In genomic region chr7:744854-745430, GRCh38 we compare ENCODE assay signal across 22 cellular contexts. TPM values are rescaled to one million over a fixed set of nuclear protein-coding genes. Genes with fewer than 3 reads are reported as not detected.
DNase-seq lines count a peak whose midpoint lies in the region; ATAC-seq, FAIRE-seq and TF ChIP-seq lines count a peak whose summit lies in the region.
"Had no signal": no experiment of that assay in that cellular context is flagged by ENCODE, and none has a peak within 500 bp of the region (broad histone marks: within the 10 kb centered on the region; RNA-seq: fewer than 3 reads in every experiment).

No MANE protein-coding gene starts in this region.

- TF ChIP-seq POLR2A in GM12878 (IDR thresholded peaks at IDR 0.05; ENCODE audit: low read depth, low read length) (no peak), sigmoid colon (IDR thresholded peaks at IDR 0.05) (no peak)

- no peak overlapping the region for H2AFZ ChIP-seq in GM12878 (ENCODE audit: control insufficient read depth, low read depth, low read length)
- H2AFZ ChIP-seq in mesenchymal stem cell (ENCODE audit: low read depth, low read length) = no peak overlapping the region
- H2AFZ ChIP-seq: GM23248 had no signal

- no peak overlapping the region for H2BK12ac ChIP-seq in mesenchymal stem cell (ENCODE audit: low read length in 2 of 2)

- no peaks in the 10 kb centered on the region for H3K27me3 ChIP-seq in GM12878 (replicated peaks in 1 of 2; ENCODE audit: control insufficient read depth in 2 of 2, insufficient read depth in 2 of 2, low read length in 1 of 2)
- no peaks in the 10 kb centered on the region for H3K27me3 ChIP-seq in mesenchymal stem cell (ENCODE audit: control insufficient read depth in 1 of 2, insufficient read depth in 1 of 2, low read length in 2 of 2)
- no peaks in the 10 kb centered on the region for H3K27me3 ChIP-seq in sigmoid colon

- BruUV-seq in GM12878 (replicated peaks; lab: Mats Ljungman, UMichigan) = no TSS peak

- in situ Hi-C loops in GM12878 (cut with MboI) (no loop called here), ACHN (cut with HindIII; ENCODE audit: low pct_ligation_motif_present, low pct_unique_long_range_greater_than_20kb, low sequenced_read_pairs) (no loop called here)

- peak overlapping the region; percentile 5 for H4K91ac ChIP-seq in mesenchymal stem cell (ENCODE audit: low read length)

- no peak overlapping the region for H3K18ac ChIP-seq in mesenchymal stem cell (ENCODE audit: low read depth in 1 of 2, low read length in 2 of 2)

- H3K14ac ChIP-seq in mesenchymal stem cell (ENCODE audit: low read length in 2 of 2) = no peak overlapping the region

- no peaks in the 10 kb centered on the region for H3K4me1 Mint-ChIP-seq in activated naive CD8-positive, alpha-beta T cell treated with anti-CD3 and anti-CD28 coated beads, Interleukin-2, amount 10 ng/mL, durations not matched to agents 7 days and 5 days
- H3K4me1 Mint-ChIP-seq in activated naive CD8-positive, alpha-beta T cell treated with anti-CD3 and anti-CD28 coated beads for 36 hours = no peaks in the 10 kb centered on the region

- H2BK5ac ChIP-seq in mesenchymal stem cell (ENCODE audit: low read depth, low read length, poor library complexity, severe bottlenecking) = no peak overlapping the region

- H4K8ac ChIP-seq in mesenchymal stem cell (ENCODE audit: low read length) = no peak overlapping the region

- no peak overlapping the region for H3K4me3 Mint-ChIP-seq in activated naive CD8-positive, alpha-beta T cell treated with anti-CD3 and anti-CD28 coated beads, Interleukin-2, amount 10 ng/mL, durations not matched to agents 7 days and 5 days
- no peak overlapping the region for H3K4me3 Mint-ChIP-seq in activated naive CD8-positive, alpha-beta T cell treated with anti-CD3 and anti-CD28 coated beads for 36 hours

- H3K79me2 ChIP-seq in GM12878 (ENCODE audit: control insufficient read depth, insufficient read depth, low read length) = no peaks in the 10 kb centered on the region

- H3K9me3 Mint-ChIP-seq in activated naive CD8-positive, alpha-beta T cell treated with anti-CD3 and anti-CD28 coated beads, Interleukin-2, amount 10 ng/mL, durations not matched to agents 7 days and 5 days = no peaks in the 10 kb centered on the region
- H3K9me3 Mint-ChIP-seq in activated naive CD8-positive, alpha-beta T cell treated with anti-CD3 and anti-CD28 coated beads for 36 hours = no peaks in the 10 kb centered on the region

- SMC1A ChIA-PET in GM12878 (lab: Charles Lee; ENCODE audit: uncharacterized antibody, unreplicated experiment) = no interaction called here

- peak; percentile 10 for DNase-seq in activated naive CD8-positive, alpha-beta T cell treated with anti-CD3 and anti-CD28 coated beads, Interleukin-2, amount 10 ng/mL, durations not matched to agents 7 days and 5 days
- no peak for DNase-seq in activated naive CD8-positive, alpha-beta T cell treated with anti-CD3 and anti-CD28 coated beads for 36 hours
- no peak for DNase-seq in GM12878 (ENCODE audit: low read depth, low spot score)
- DNase-seq in mesenchymal stem cell = no peak
- DNase-seq in sigmoid colon = peak; percentile 40
- DNase-seq in retina = no peak
- DNase-seq in ACHN = no peak
- DNase-seq in NCI-H187 (lab: John Stamatoyannopoulos, UW) = no peak
- DNase-seq: EL, GF-D8, GM23248, HCEC 1CT, IMR-90, NCI-H1092 treated with DMSO at 0.1 percent for 48 hours, NCI-H146, NCI-H2029 treated with DMSO at 0.1 percent for 48 hours, NCI-H226, NCI-H524 treated with DMSO at 0.1 percent for 48 hours had no signal

- no peak overlapping the region for H3K4ac ChIP-seq in mesenchymal stem cell (ENCODE audit: low read depth in 1 of 2, low read length in 2 of 2)

- no peaks in the 10 kb centered on the region; the same call in 2 of the 3 replicates for H3K9me3 ChIP-seq in GM12878 (replicated peaks; ENCODE audit: control insufficient read depth, insufficient read depth, low read length)
- no peaks in the 10 kb centered on the region for H3K9me3 ChIP-seq in mesenchymal stem cell (ENCODE audit: control insufficient read depth, low read length)
- no peaks in the 10 kb centered on the region for H3K9me3 ChIP-seq in sigmoid colon

- TF ChIP-seq CTCF in GM12878 (IDR thresholded peaks at IDR 0.05 in 2 of 3, conservative IDR thresholded peaks at IDR 0.05 in 1 of 3; ENCODE audit: control insufficient read depth in 2 of 3, extremely low read depth in 1 of 3, insufficient read depth in 1 of 3, low read depth in 3 of 3, low read length in 3 of 3) (no peak), sigmoid colon (IDR thresholded peaks at IDR 0.05) (no peak)

- H3K27ac Mint-ChIP-seq in activated naive CD8-positive, alpha-beta T cell treated with anti-CD3 and anti-CD28 coated beads, Interleukin-2, amount 10 ng/mL, durations not matched to agents 7 days and 5 days = no peak overlapping the region
- no peak overlapping the region for H3K27ac Mint-ChIP-seq in activated naive CD8-positive, alpha-beta T cell treated with anti-CD3 and anti-CD28 coated beads for 36 hours

- POLR2A ChIA-PET in activated naive CD8-positive, alpha-beta T cell treated with anti-CD3 and anti-CD28 coated beads, Interleukin-2, amount 10 ng/mL, durations not matched to agents 7 days and 5 days (lab: Charles Lee) = no interaction called here
- POLR2A ChIA-PET in GM12878 (lab: Charles Lee) = no interaction called here

- H3K27me3 Mint-ChIP-seq in activated naive CD8-positive, alpha-beta T cell treated with anti-CD3 and anti-CD28 coated beads, Interleukin-2, amount 10 ng/mL, durations not matched to agents 7 days and 5 days = no peaks in the 10 kb centered on the region
- H3K27me3 Mint-ChIP-seq in activated naive CD8-positive, alpha-beta T cell treated with anti-CD3 and anti-CD28 coated beads for 36 hours = no peaks in the 10 kb centered on the region

- no peak overlapping the region for H3K27ac ChIP-seq in GM12878 (ENCODE audit: control insufficient read depth, insufficient read depth)
- no peak overlapping the region for H3K27ac ChIP-seq in mesenchymal stem cell (ENCODE audit: low read length, poor library complexity, severe bottlenecking)
- no peak overlapping the region for H3K27ac ChIP-seq in sigmoid colon
- H3K27ac ChIP-seq: C4-2B, GM23248, KMS-11 had no signal

- H3K23ac ChIP-seq in mesenchymal stem cell (ENCODE audit: low read length in 2 of 2) = no peak overlapping the region

- CTCF ChIA-PET in GM12878 (lab: Yijun Ruan, JAX) = no interaction called here

- no peak overlapping the region for H2AK5ac ChIP-seq in mesenchymal stem cell (ENCODE audit: low read length, severe bottlenecking)

- TF ChIP-seq EP300 in GM12878 (IDR thresholded peaks at IDR 0.05; ENCODE audit: borderline replicate concordance in 1 of 2, control insufficient read depth in 1 of 2, low read depth in 2 of 2, low read length in 2 of 2) (no peak), sigmoid colon (IDR thresholded peaks at IDR 0.05) (no peak)

- intact Hi-C loops in GM12878 (cut with micrococcal nuclease; ENCODE audit: unreplicated experiment) = no loop called here
- intact Hi-C loops in sigmoid colon (cut with DNase I) = no loop called here

- H3K79me1 ChIP-seq in mesenchymal stem cell (replicated peaks; ENCODE audit: low read length, poor library complexity, severe bottlenecking) = peaks cover 39% of the 10 kb centered on the region

- H3K4me3 ChIP-seq in GM12878 = no peak overlapping the region
- no peak overlapping the region for H3K4me3 ChIP-seq in mesenchymal stem cell (ENCODE audit: insufficient read depth in 1 of 2, low read depth in 1 of 2, low read length in 2 of 2)
- H3K4me3 ChIP-seq in sigmoid colon = no peak overlapping the region
- H3K4me3 ChIP-seq: GM23248 had no signal

- H2BK15ac ChIP-seq in mesenchymal stem cell (ENCODE audit: low read depth, poor library complexity, severe bottlenecking) = no peak overlapping the region

- RAD21 ChIA-PET in GM12878 (lab: Charles Lee; ENCODE audit: unreplicated experiment) = no interaction called here

- H3K4me2 ChIP-seq in GM12878 (ENCODE audit: control insufficient read depth, insufficient read depth) = no peak overlapping the region
- H3K4me2 ChIP-seq in mesenchymal stem cell (ENCODE audit: low read length, poor library complexity, severe bottlenecking) = no peak overlapping the region
- H3K4me2 ChIP-seq: KMS-11 had no signal

- no peak for ATAC-seq in activated naive CD8-positive, alpha-beta T cell treated with anti-CD3 and anti-CD28 coated beads, Interleukin-2, amount 10 ng/mL, durations not matched to agents 7 days and 5 days (ENCODE audit: low read depth)
- ATAC-seq in GM12878 = no peak

- H3K4me1 ChIP-seq in GM12878 (ENCODE audit: control insufficient read depth, insufficient read depth, low read length) (no peaks in the 10 kb centered on the region), mesenchymal stem cell (ENCODE audit: control insufficient read depth, insufficient read depth, low read depth, low read length) (peaks cover 5% of the 10 kb centered on the region), sigmoid colon (no peaks in the 10 kb centered on the region)

- H3K9ac ChIP-seq in GM12878 (ENCODE audit: control insufficient read depth, insufficient read depth, low read length) (no peak overlapping the region), mesenchymal stem cell (ENCODE audit: low read length) (no peak overlapping the region)
- H3K9ac ChIP-seq: GM23248, KMS-11 had no signal

- H3K36me3 Mint-ChIP-seq in activated naive CD8-positive, alpha-beta T cell treated with anti-CD3 and anti-CD28 coated beads, Interleukin-2, amount 10 ng/mL, durations not matched to agents 7 days and 5 days = peaks cover 28% of the 10 kb centered on the region
- H3K36me3 Mint-ChIP-seq in activated naive CD8-positive, alpha-beta T cell treated with anti-CD3 and anti-CD28 coated beads for 36 hours = peaks cover 29% of the 10 kb centered on the region

- 99% methylated on average over 19 of the region's 20 CpGs for WGBS in GM12878 (ENCODE audit: insufficient coverage, insufficient replicate concordance, low lambda C conversion rate, missing lambda C conversion rate)
- 98% methylated on average over 20 of the region's 20 CpGs for WGBS in mesenchymal stem cell
- 98% methylated on average over 20 of the region's 20 CpGs for WGBS in sigmoid colon, 2 donors

- no peak for TF ChIP-seq RAD21 in GM12878 (IDR thresholded peaks at IDR 0.05; ENCODE audit: insufficient read depth, low read depth, low read length)

- no peaks in the 10 kb centered on the region; the same call in 1 of the 2 replicates for H4K20me1 ChIP-seq in GM12878 (ENCODE audit: control insufficient read depth, insufficient read depth)

- H2BK120ac ChIP-seq in mesenchymal stem cell (ENCODE audit: low read depth, low read length) = no peak overlapping the region

- peak; percentile 35 for FAIRE-seq in GM12878 (lab: Jason Lieb, UNC)
- FAIRE-seq: D721Med, RCC 7860 had no signal

- H3K36me3 ChIP-seq in GM12878 (ENCODE audit: control insufficient read depth in 2 of 2, insufficient read depth in 2 of 2, low read length in 1 of 2) = peaks cover 9 to 17% of the 10 kb centered on the region in 2 experiments; a peak in 3 of 4 replicates
- peaks cover 31 to 67% of the 10 kb centered on the region in 2 experiments for H3K36me3 ChIP-seq in mesenchymal stem cell (ENCODE audit: control insufficient read depth in 1 of 2, insufficient read depth in 2 of 2, low read depth in 1 of 2, low read length in 2 of 2)
- H3K36me3 ChIP-seq in sigmoid colon = peaks cover 8 to 41% (median 17%) of the 10 kb centered on the region in 4 donors

RNA-seq across cellular contexts. Expression of gene PRKAR1B, which starts 17.9 kb away (rescaled TPM):
- total RNA-seq in activated naive CD8-positive, alpha-beta T cell treated with anti-CD3 and anti-CD28 coated beads, Interleukin-2, amount 10 ng/mL, durations not matched to agents 7 days and 5 days = 10 to 100 TPM; 26.5 to 28.2 TPM
- 10 to 100 TPM; 38.1 to 40.2 TPM for total RNA-seq in activated naive CD8-positive, alpha-beta T cell treated with anti-CD3 and anti-CD28 coated beads for 36 hours
- 13.5 and 21.0 TPM in 2 replicates for total RNA-seq in GM12878 (2013; cell fraction: nucleolus; rRNA removed)
- total RNA-seq in GM12878 (2014; rRNA removed) (22.2 and 22.3 TPM in 2 replicates), GM12878 (2014; rRNA removed; fragmentation: Illumina TruSeq; extraction: Trizol) (11.4 and 15.5 TPM in 2 replicates), GM12878 (2021) (31.8 and 41.2 TPM in 2 replicates), sigmoid colon (10 to 100 TPM in 3 of 4 donors, 1 to 10 TPM in 1; 9.7 to 26.6 (median 10.9) TPM)
- polyA plus RNA-seq in GM12878 (2011; ENCODE audit: low read depth) = 4.8 TPM
- polyA plus RNA-seq in GM12878 (2011; rRNA removed) (11.9 and 16.3 TPM in 2 replicates), GM12878 (2014; fragmentation: Illumina TruSeq; extraction: Trizol) (4.1 and 11.6 TPM in 2 replicates), GM12878 (2014; fragmentation: Nextera tagmentation; extraction: Ambion mirVana) (1 to 10 TPM; 1.4 to 3.9 TPM), GM12878 (2014; rRNA removed) (29.1 and 30.9 TPM in 2 replicates), GM12878 (2016; fragmentation: Nextera tagmentation; extraction: Ambion mirVana) (10 to 100 TPM; 44.9 to 45.6 TPM), sigmoid colon (10 to 100 TPM in 2 of 3 donors, 1 to 10 TPM in 1; 9.5 to 20.4 (median 12.6) TPM)
- polyA plus RNA-seq in GM12878 (2011; cell fraction: cytosol; rRNA removed) = 21.8 and 29.6 TPM in 2 replicates
- 14.7 and 22.0 TPM in 2 replicates for polyA plus RNA-seq in GM12878 (2011; cell fraction: nucleus; rRNA removed)
- 16.4 and 19.8 TPM in 2 replicates for polyA plus RNA-seq in GM12878 (2012)
- 31.2 and 36.1 TPM in 2 replicates for polyA minus RNA-seq in GM12878 (2011; rRNA and poly(A)+ RNA removed)
- polyA minus RNA-seq in GM12878 (2011; cell fraction: cytosol; rRNA and poly(A)+ RNA removed) = 9.5 and 15.7 TPM in 2 replicates
- polyA minus RNA-seq in GM12878 (2011; cell fraction: nucleus; rRNA and poly(A)+ RNA removed) = 8.7 and 24.2 TPM in 2 replicates
- 5.7 TPM for polyA plus RNA-seq in mesenchymal stem cell (2013, experiment 1 of 2)
- polyA plus RNA-seq in mesenchymal stem cell (2013, experiment 2 of 2) = 5.0 TPM

RNA-seq across cellular contexts. Expression of gene DNAAF5, which starts 18.4 kb away (rescaled TPM):
- 10 to 100 TPM; 18.3 to 22.4 TPM for total RNA-seq in activated naive CD8-positive, alpha-beta T cell treated with anti-CD3 and anti-CD28 coated beads, Interleukin-2, amount 10 ng/mL, durations not matched to agents 7 days and 5 days
- total RNA-seq in activated naive CD8-positive, alpha-beta T cell treated with anti-CD3 and anti-CD28 coated beads for 36 hours = 10 to 100 TPM; 46.8 to 48.5 TPM
- total RNA-seq in GM12878 (2013; cell fraction: nucleolus; rRNA removed) = 37.2 and 37.4 TPM in 2 replicates
- total RNA-seq in GM12878 (2014; rRNA removed) (28.3 and 30.0 TPM in 2 replicates), GM12878 (2014; rRNA removed; fragmentation: Illumina TruSeq; extraction: Trizol) (7.0 and 7.5 TPM in 2 replicates), GM12878 (2021) (35.6 and 38.3 TPM in 2 replicates), sigmoid colon (10 to 100 TPM; 13.2 to 25.4 (median 16.0) TPM)
- polyA plus RNA-seq in GM12878 (2011; ENCODE audit: low read depth) = 10.0 TPM
- polyA plus RNA-seq in GM12878 (2011; rRNA removed) (5.0 and 10.6 TPM in 2 replicates), GM12878 (2014; fragmentation: Illumina TruSeq; extraction: Trizol) (7.2 and 10.1 TPM in 2 replicates), GM12878 (2014; fragmentation: Nextera tagmentation; extraction: Ambion mirVana) (1 to 10 TPM; 1.8 to 5.3 TPM), GM12878 (2014; rRNA removed) (21.0 and 28.7 TPM in 2 replicates), GM12878 (2016; fragmentation: Nextera tagmentation; extraction: Ambion mirVana) (1 to 10 TPM; 6.9 to 8.2 TPM), sigmoid colon (10 to 100 TPM in 1 of 3 donors, 1 to 10 TPM in 2; 7.8 to 23.4 (median 9.7) TPM)
- polyA plus RNA-seq in GM12878 (2011; cell fraction: cytosol; rRNA removed) = 18.5 and 20.1 TPM in 2 replicates
- 33.6 and 49.8 TPM in 2 replicates for polyA plus RNA-seq in GM12878 (2011; cell fraction: nucleus; rRNA removed)
- 13.9 and 20.0 TPM in 2 replicates for polyA plus RNA-seq in GM12878 (2012)
- 13.0 and 28.4 TPM in 2 replicates for polyA minus RNA-seq in GM12878 (2011; rRNA and poly(A)+ RNA removed)
- polyA minus RNA-seq in GM12878 (2011; cell fraction: cytosol; rRNA and poly(A)+ RNA removed) = 23.8 and 24.5 TPM in 2 replicates
- polyA minus RNA-seq in GM12878 (2011; cell fraction: nucleus; rRNA and poly(A)+ RNA removed) = 10.9 and 18.8 TPM in 2 replicates
- polyA plus RNA-seq in mesenchymal stem cell (2013, experiment 1 of 2) = 20.2 TPM
- 15.3 TPM for polyA plus RNA-seq in mesenchymal stem cell (2013, experiment 2 of 2)

Comparison
In these comparisons a context has a peak if more than half of its experiments do, and no peak if none do; other contexts are left out.
1. DNase-seq: peak in activated naive CD8-positive, alpha-beta T cell treated with anti-CD3 and anti-CD28 coated beads, Interleukin-2, amount 10 ng/mL, durations not matched to agents 7 days and 5 days (single experiment) and sigmoid colon (single experiment); none in activated naive CD8-positive, alpha-beta T cell treated with anti-CD3 and anti-CD28 coated beads for 36 hours (single experiment), GM12878 (single experiment), mesenchymal stem cell (single experiment), retina (single experiment), ACHN (single experiment) and NCI-H187 (0 of 2).